8 cellular contexts compared by ENCODE assay signal in the genomic region with DNA sequence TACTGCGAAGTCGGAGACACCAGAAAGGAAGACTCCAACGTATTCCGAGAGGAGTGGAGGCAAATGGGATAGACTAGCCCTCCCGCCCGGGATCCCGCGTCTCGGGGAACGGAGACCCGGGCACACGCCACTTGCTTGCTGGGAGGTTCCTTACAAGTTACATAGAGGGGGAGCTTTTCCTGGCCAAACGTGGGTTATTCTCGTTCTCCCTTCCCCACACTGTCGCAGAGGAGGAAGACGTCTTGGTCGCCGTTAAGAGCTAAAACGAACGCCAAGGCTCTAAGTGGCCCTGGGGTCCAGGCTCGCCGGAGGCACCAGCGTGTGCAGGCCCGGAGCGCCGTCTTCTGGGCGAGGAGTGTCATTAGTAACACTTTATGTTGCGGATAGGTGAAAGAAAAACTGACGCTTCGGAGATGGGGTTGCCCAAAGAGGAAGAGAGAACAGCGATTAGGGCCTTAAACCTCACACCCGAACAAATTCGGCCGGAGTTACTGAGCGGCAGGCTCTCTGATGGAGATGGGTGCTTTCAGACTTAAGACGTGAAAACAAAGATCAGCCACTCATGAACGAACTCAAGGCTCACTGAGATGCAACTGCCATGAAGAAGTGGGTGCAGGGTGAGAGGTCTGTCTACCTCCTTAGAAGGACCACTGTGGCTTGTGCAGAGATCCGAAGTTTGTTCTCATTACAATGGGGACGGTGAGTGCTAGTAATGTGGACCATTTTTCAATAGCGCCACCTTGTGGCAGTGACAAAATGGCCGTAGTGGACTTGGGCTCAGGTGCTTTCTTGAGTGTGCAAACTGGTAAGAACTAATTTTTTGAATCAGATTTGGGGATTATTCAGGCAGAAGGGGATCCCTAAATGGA. TPM values are rescaled to one million over a fixed set of nuclear protein-coding genes. Genes with fewer than 3 reads are reported as not detected.
DNase-seq lines count a peak whose midpoint lies in the region; ATAC-seq and TF ChIP-seq lines count a peak whose summit lies in the region.

No MANE protein-coding gene starts in this region.

- ATAC-seq in GM18868 (IDR thresholded peaks at IDR 0.05; ENCODE audit: unreplicated experiment): peak; percentile 86
- peak; percentile 83 for ATAC-seq in HG03135 (IDR thresholded peaks at IDR 0.05; ENCODE audit: unreplicated experiment)
- peak; percentile 85 to 87 for ATAC-seq in activated CD4-positive, CD25-positive, alpha-beta regulatory T cell treated with anti-CD3 and anti-CD28 coated beads, Interleukin-2, amount 50 U/mL, for 24 hours

- H3K4me3 Mint-ChIP-seq in chondrocyte (ENCODE audit: unreplicated experiment): peak overlapping the region; percentile 79

- peaks cover 27% of the 10 kb centered on the region for H3K27me3 Mint-ChIP-seq in chondrocyte (ENCODE audit: low read depth)

- H3K27ac Mint-ChIP-seq in chondrocyte (ENCODE audit: unreplicated experiment): peak overlapping the region; percentile 60

- peak; percentile 94 for TF ChIP-seq CTCF in chondrocyte (IDR thresholded peaks at IDR 0.05)

- peaks cover 3% of the 10 kb centered on the region for H3K9me3 Mint-ChIP-seq in chondrocyte (ENCODE audit: low read depth)

- H3K36me3 Mint-ChIP-seq in chondrocyte (ENCODE audit: low read depth): no peaks in the 10 kb centered on the region

- peak; percentile 73 for DNase-seq in AG08396 (ENCODE audit: low spot score)
- peak; percentile 89 for DNase-seq in NCI-H2227 (lab: John Stamatoyannopoulos, UW; ENCODE audit: unreplicated experiment)
- DNase-seq in chondrocyte (ENCODE audit: low spot score): no peak
- DNase-seq in kidney glomerular epithelial cell (lab: John Stamatoyannopoulos, UW): peak; percentile 67
- peak; percentile 70 to 74 for DNase-seq in stimulated activated CD4-positive, alpha-beta T cell treated with anti-CD3 and anti-CD28 coated beads, Interleukin-15, amount 100 ng/mL, for 48 hours (ENCODE audit: low read depth in 2 of 2)

- H3K4me1 Mint-ChIP-seq in chondrocyte (ENCODE audit: low read depth): peaks cover 11% of the 10 kb centered on the region

RNA-seq across cellular contexts. Expression of a gene that starts 11.7 kb away (rescaled TPM):
- 0.41 to 0.80 TPM (median 0.52 TPM) in 3 replicates for total RNA-seq in chondrocyte

RNA-seq across cellular contexts. Expression of a gene that starts 28.2 kb away (rescaled TPM):
- not detected in 3 replicates for total RNA-seq in chondrocyte
